Comparison of ENCODE assay signal across 15 cellular contexts in the genomic region with DNA sequence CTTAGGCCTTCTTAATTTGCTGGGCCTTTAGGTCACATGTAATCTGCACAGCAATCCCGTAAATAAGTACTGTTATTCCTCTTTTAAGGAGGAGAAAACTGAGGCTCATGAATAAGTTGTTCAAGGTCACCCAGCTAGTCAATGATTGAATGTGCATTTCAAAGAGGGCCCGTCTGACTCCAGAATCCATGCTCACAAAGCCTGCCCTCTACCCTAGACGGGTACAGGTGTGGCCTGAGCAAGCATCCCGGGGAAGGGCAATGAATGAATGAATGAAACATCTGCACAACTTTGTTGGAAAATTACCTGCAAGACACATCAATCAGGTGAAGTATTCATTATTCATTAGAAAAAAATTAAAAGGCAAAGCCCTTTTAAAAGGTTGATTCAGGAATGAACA.
A peak's percentile ranks its signal among the peaks of the same experiment; 100 is the strongest.
DNase-seq lines count a peak whose midpoint lies in the region; ATAC-seq and TF ChIP-seq lines count a peak whose summit lies in the region.
"Had no signal": no experiment of that assay in that cellular context is flagged by ENCODE, and none has a peak within 500 bp of the region (broad histone marks: within the 10 kb centered on the region; RNA-seq: fewer than 3 reads in every experiment).

No MANE protein-coding gene starts in this region.

- no peak for TF ChIP-seq CTCF in WTC11 (IDR thresholded peaks at IDR 0.05)
- TF ChIP-seq CTCF in mucosa of descending colon (IDR thresholded peaks at IDR 0.05), result no peak
- no peak for TF ChIP-seq CTCF in breast epithelium (IDR thresholded peaks at IDR 0.05)
- no peak for TF ChIP-seq CTCF in SK-N-SH (IDR thresholded peaks at IDR 0.05)

- no peak overlapping the region for H3K4me2 ChIP-seq in SK-N-SH

- H3K36me3 ChIP-seq in mucosa of descending colon (ENCODE audit: low read depth) (no peaks in the 10 kb centered on the region), breast epithelium (no peaks in the 10 kb centered on the region), SK-N-SH (replicated peaks in 1 of 2; ENCODE audit: control insufficient read depth in 1 of 2, insufficient read depth in 2 of 2, low read length in 1 of 2) (no peaks in the 10 kb centered on the region)

- no peak for TF ChIP-seq POLR2A in breast epithelium (IDR thresholded peaks at IDR 0.05)

- TF ChIP-seq EP300 in SK-N-SH (IDR thresholded peaks at IDR 0.05; ENCODE audit: borderline replicate concordance in 1 of 2, low read depth in 1 of 2, low read length in 1 of 2), result no peak

- no peaks in the 10 kb centered on the region for H3K9me2 ChIP-seq in SK-N-SH

- peaks cover 80% of the 10 kb centered on the region for H3K4me1 Mint-ChIP-seq in WTC11
- H3K4me1 Mint-ChIP-seq: CD4-positive, alpha-beta memory T cell had no signal

- peaks cover 2% of the 10 kb centered on the region; the same call in 1 of the 2 replicates for H3K36me3 Mint-ChIP-seq in WTC11
- H3K36me3 Mint-ChIP-seq: CD4-positive, alpha-beta memory T cell had no signal

- no peak for ATAC-seq in WTC11
- peak; percentile 63 for ATAC-seq in mucosa of descending colon
- ATAC-seq: HCT116 had no signal

- DNase-seq in WTC11 (ENCODE audit: low spot score) (no peak), mucosa of descending colon (peak in 1 of 3 donors; percentile 17), breast epithelium (ENCODE audit: low spot score in 2 of 2) (no peak), SK-N-SH (no peak), SIG-M5 (lab: John Stamatoyannopoulos, UW) (no peak)
- DNase-seq: C1 segment of cervical spinal cord; Calu3; CD4-positive, alpha-beta memory T cell; COR-L47; DMS53; DMS79 treated with DMSO at 0.1 percent for 48 hours; GF-D8; H9 had no signal

- H3K4me3 Mint-ChIP-seq in WTC11, result no peak overlapping the region
- H3K4me3 Mint-ChIP-seq: CD4-positive, alpha-beta memory T cell had no signal

- H2AFZ ChIP-seq in SK-N-SH (ENCODE audit: low read depth), result no peak overlapping the region

- H3K27ac Mint-ChIP-seq in WTC11, result peak overlapping the region; percentile 100
- H3K27ac Mint-ChIP-seq: CD4-positive, alpha-beta memory T cell had no signal

- no peaks in the 10 kb centered on the region for H3F3A ChIP-seq in SK-N-SH (replicated peaks; ENCODE audit: insufficient read depth)

- no peak overlapping the region for H3K27ac ChIP-seq in breast epithelium
- H3K27ac ChIP-seq in SK-N-SH (ENCODE audit: low read depth in 2 of 2, low read length in 1 of 2), result no peak overlapping the region

- H3K27me3 ChIP-seq in breast epithelium, result peaks cover 0 to 5% of the 10 kb centered on the region in 2 donors
- H3K27me3 ChIP-seq in SK-N-SH (ENCODE audit: insufficient read depth), result no peaks in the 10 kb centered on the region

- H3K27me3 Mint-ChIP-seq in WTC11 (ENCODE audit: low read depth), result no peaks in the 10 kb centered on the region

- H3K4me3 ChIP-seq in iPS-18c (ENCODE audit: insufficient read depth, low read depth, low read length), result peak overlapping the region; percentile 4; the same call in 1 of the 2 replicates
- no peak overlapping the region for H3K4me3 ChIP-seq in mucosa of descending colon
- H3K4me3 ChIP-seq in breast epithelium, result no peak overlapping the region
- H3K4me3 ChIP-seq in SK-N-SH (ENCODE audit: low read depth in 2 of 2, low read length in 1 of 2), result no peak overlapping the region

- H3K79me2 ChIP-seq in SK-N-SH (ENCODE audit: insufficient read depth), result no peaks in the 10 kb centered on the region

- POLR2A ChIA-PET in WTC11 (lab: Charles Lee) (no interaction called here), SK-N-SH (lab: Yijun Ruan, JAX) (no interaction called here)

- no peaks in the 10 kb centered on the region for H4K20me1 ChIP-seq in SK-N-SH (ENCODE audit: insufficient read depth)

- no peaks in the 10 kb centered on the region for H3K4me1 ChIP-seq in mucosa of descending colon (ENCODE audit: low read depth)
- no peaks in the 10 kb centered on the region for H3K4me1 ChIP-seq in breast epithelium
- H3K4me1 ChIP-seq in SK-N-SH (ENCODE audit: control insufficient read depth in 1 of 2, insufficient read depth in 2 of 2, low read depth in 1 of 2, low read length in 1 of 2), result no peaks in the 10 kb centered on the region

- CTCF ChIA-PET in WTC11 (lab: Charles Lee), result interaction anchor here (0.7 to 3.3 kb wide), 5 partner anchors 56 to 118 kb away, joined by 3 to 25 read pairs (median 15); partner anchors contain the start of gene TLL2
- CTCF ChIA-PET in SK-N-SH (lab: Yijun Ruan, JAX), result no interaction called here

- no peaks in the 10 kb centered on the region for H3K9me3 Mint-ChIP-seq in WTC11
- H3K9me3 Mint-ChIP-seq: H9 had no signal

- intact Hi-C loops in mucosa of descending colon (cut with DNase I, micrococcal nuclease), result no loop called here
- intact Hi-C loops in breast epithelium (cut with DNase I; ENCODE audit: low total_unique reads), result no loop called here

- no peak for TF ChIP-seq RAD21 in SK-N-SH (IDR thresholded peaks at IDR 0.05; ENCODE audit: low read length)

- 29% methylated on average over 4 of the region's 4 CpGs for WGBS in SK-N-SH (ENCODE audit: low lambda C conversion rate)

- H3K9me3 ChIP-seq in iPS-18c (ENCODE audit: control insufficient read depth, insufficient read depth, low read length) (no peaks in the 10 kb centered on the region), mucosa of descending colon (no peaks in the 10 kb centered on the region), breast epithelium (no peaks in the 10 kb centered on the region), SK-N-SH (no peaks in the 10 kb centered on the region)

- no peak overlapping the region for H3K9ac ChIP-seq in SK-N-SH

TF ChIP-seq in WTC11, 78 proteins besides CTCF, POLR2A, EP300 and RAD21:
- no peak for TF ChIP-seq ZNF263 (CRISPR knock-in tag; IDR thresholded peaks at IDR 0.05; ENCODE audit: low read depth)

TF ChIP-seq in SK-N-SH, 30 proteins besides CTCF, POLR2A, EP300 and RAD21:
- TF ChIP-seq JUND (IDR thresholded peaks at IDR 0.05) (no peak), TAF1 (IDR thresholded peaks at IDR 0.05; ENCODE audit: borderline replicate concordance, low read depth, low read length) (no peak), NFIC (IDR thresholded peaks at IDR 0.05; ENCODE audit: borderline replicate concordance) (no peak), IRF3 (IDR thresholded peaks at IDR 0.05; ENCODE audit: low read depth, low read length) (no peak), TEAD4 (IDR thresholded peaks at IDR 0.05; ENCODE audit: borderline replicate concordance, insufficient read depth) (no peak), ZBTB33 (IDR thresholded peaks at IDR 0.05; ENCODE audit: borderline replicate concordance, low read depth) (no peak), POLR2AphosphoS5 (IDR thresholded peaks at IDR 0.05; ENCODE audit: low read depth, low read length) (no peak), MXI1 (IDR thresholded peaks at IDR 0.05; ENCODE audit: low read depth, low read length) (no peak), EZH2phosphoT487 (IDR thresholded peaks at IDR 0.05; ENCODE audit: borderline replicate concordance, low read depth) (no peak), GABPA (IDR thresholded peaks at IDR 0.05; ENCODE audit: low read depth) (no peak), USF2 (IDR thresholded peaks at IDR 0.05; ENCODE audit: borderline replicate concordance, low read depth, low read length) (no peak), FOXM1 (IDR thresholded peaks at IDR 0.05; ENCODE audit: low read depth) (no peak), MEF2A (IDR thresholded peaks at IDR 0.05; ENCODE audit: borderline replicate concordance, low read depth) (no peak), RCOR1 (IDR thresholded peaks at IDR 0.05; ENCODE audit: low read length) (no peak)
- TF ChIP-seq, protein P1, sequence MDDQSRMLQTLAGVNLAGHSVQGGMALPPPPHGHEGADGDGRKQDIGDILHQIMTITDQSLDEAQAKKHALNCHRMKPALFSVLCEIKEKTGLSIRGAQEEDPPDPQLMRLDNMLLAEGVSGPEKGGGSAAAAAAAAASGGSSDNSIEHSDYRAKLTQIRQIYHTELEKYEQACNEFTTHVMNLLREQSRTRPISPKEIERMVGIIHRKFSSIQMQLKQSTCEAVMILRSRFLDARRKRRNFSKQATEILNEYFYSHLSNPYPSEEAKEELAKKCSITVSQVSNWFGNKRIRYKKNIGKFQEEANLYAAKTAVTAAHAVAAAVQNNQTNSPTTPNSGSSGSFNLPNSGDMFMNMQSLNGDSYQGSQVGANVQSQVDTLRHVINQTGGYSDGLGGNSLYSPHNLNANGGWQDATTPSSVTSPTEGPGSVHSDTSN (IDR thresholded peaks at IDR 0.05), result no peak
